10 cellular contexts compared by ENCODE assay signal in genomic region chr1:192158181-192158580, GRCh38.
DNase-seq lines count a peak whose midpoint lies in the region; ATAC-seq, FAIRE-seq and TF ChIP-seq lines count a peak whose summit lies in the region.
"Had no signal": no experiment of that assay in that cellular context is flagged by ENCODE, and none has a peak within 500 bp of the region (broad histone marks: within the 10 kb centered on the region; RNA-seq: fewer than 3 reads in every experiment).

A gene with protein sequence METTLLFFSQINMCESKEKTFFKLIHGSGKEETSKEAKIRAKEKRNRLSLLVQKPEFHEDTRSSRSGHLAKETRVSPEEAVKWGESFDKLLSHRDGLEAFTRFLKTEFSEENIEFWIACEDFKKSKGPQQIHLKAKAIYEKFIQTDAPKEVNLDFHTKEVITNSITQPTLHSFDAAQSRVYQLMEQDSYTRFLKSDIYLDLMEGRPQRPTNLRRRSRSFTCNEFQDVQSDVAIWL (plus strand): TSS chr1:192158462. CDS start chr1:192158638, 176 bp downstream.

- peak; percentile 91 for ATAC-seq in GM21367 (IDR thresholded peaks at IDR 0.05; ENCODE audit: unreplicated experiment)
- ATAC-seq in HG03565 (IDR thresholded peaks at IDR 0.05; ENCODE audit: unreplicated experiment), result peak; percentile 85

- peak; percentile 18 for FAIRE-seq in colon (lab: Jason Lieb, UNC)

- peak; percentile 50 for DNase-seq in Ammon's horn (ENCODE audit: low spot score)
- DNase-seq in retina, result no peak
- no peak for DNase-seq in GM10266 (ENCODE audit: extremely low spot score)
- DNase-seq in SW480 (ENCODE audit: low spot score), result no peak
- no peak for DNase-seq in NCI-H446 treated with DMSO at 0.1 percent for 48 hours (lab: John Stamatoyannopoulos, UW)
- DNase-seq: effector memory CD4-positive, alpha-beta T cell; naive B cell had no signal

- TF ChIP-seq CTCF in GM10266 (IDR thresholded peaks at IDR 0.05; ENCODE audit: control insufficient read depth, insufficient read depth, low read depth, missing control alignments), result no peak
